Comparison of ENCODE assay signal across 8 cellular contexts in the genomic region with DNA sequence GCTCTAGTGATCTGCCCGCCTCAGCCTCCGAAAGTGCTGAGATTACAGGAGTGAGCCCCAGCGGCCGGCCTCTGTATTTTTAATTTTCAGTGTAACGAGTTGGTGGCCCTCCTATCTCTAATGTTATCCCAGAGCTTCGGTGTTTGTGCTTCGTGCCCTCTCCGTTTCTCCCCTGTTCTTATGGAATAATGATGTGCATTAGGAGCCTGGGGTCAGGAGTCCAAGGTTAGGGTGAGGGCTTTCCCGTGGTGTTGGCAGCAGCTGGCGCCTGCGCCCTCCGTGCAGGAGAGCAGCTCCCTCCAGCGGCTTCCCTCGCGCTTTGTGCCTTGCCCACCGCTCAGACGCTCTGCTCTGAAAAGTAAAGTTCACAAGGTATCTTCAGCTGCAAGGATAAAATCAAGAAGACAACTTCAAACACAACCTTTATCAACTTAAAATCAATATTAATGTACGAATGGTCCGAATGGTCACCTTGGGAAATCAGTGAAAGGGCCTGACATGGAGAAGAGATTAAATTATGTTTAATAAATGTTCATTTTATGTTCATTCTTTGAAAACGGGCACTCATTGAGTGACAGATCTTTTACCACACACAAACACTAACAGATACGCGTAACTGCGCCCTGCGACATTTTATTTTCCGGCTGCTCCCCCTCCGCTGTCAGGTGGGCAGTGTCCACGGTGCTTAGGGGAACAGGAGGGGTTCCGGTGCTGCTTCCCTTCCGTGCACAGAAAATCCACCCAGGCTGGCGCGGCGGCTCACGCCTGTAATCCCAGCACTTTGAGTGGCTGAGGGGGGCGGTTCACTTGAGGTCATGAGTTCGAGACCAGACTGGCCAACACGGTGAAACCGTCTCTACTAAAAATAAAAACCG.
DNase-seq lines count a peak whose midpoint lies in the region; ATAC-seq and TF ChIP-seq lines count a peak whose summit lies in the region.

No MANE protein-coding gene starts in this region.

- H3K36me3 ChIP-seq in gastroesophageal sphincter = no peaks in the 10 kb centered on the region
- H3K36me3 ChIP-seq in trophoblast cell (ENCODE audit: control insufficient read depth in 1 of 2, insufficient read depth in 2 of 2, low read length in 2 of 2) = no peaks in the 10 kb centered on the region
- H3K36me3 ChIP-seq in Karpas-422 (ENCODE audit: insufficient read depth, low read length) = no peaks in the 10 kb centered on the region

- H3K4me3 ChIP-seq in gastroesophageal sphincter (peak overlapping the region in 1 of 2 donors; percentile 59), trophoblast cell (ENCODE audit: low read depth, low read length) (no peak overlapping the region), Karpas-422 (ENCODE audit: low read length) (no peak overlapping the region)

- no peak overlapping the region for H2BK120ac ChIP-seq in trophoblast cell (ENCODE audit: insufficient read depth, low read length, poor library complexity)

- no peak for TF ChIP-seq EP300 in gastroesophageal sphincter (IDR thresholded peaks at IDR 0.05)

- H3K4ac ChIP-seq in trophoblast cell (ENCODE audit: low read depth, low read length) = no peak overlapping the region

- H3K23ac ChIP-seq in trophoblast cell (ENCODE audit: low read length) = no peak overlapping the region

- TF ChIP-seq CTCF in GM12873 (IDR thresholded peaks at IDR 0.05; ENCODE audit: insufficient read depth, low read depth, low read length, missing control alignments) (peak; percentile 72), gastroesophageal sphincter (IDR thresholded peaks at IDR 0.05) (peak in 1 of 4 experiments; percentile 64)

- H2BK12ac ChIP-seq in trophoblast cell (ENCODE audit: low read length) = no peak overlapping the region

- H3K27me3 ChIP-seq in gastroesophageal sphincter (no peaks in the 10 kb centered on the region), trophoblast cell (ENCODE audit: insufficient read depth, low read length) (no peaks in the 10 kb centered on the region), Karpas-422 (ENCODE audit: low read length) (no peaks in the 10 kb centered on the region)

- H4K91ac ChIP-seq in trophoblast cell (ENCODE audit: low read depth, low read length) = no peak overlapping the region

- H2BK5ac ChIP-seq in trophoblast cell (ENCODE audit: low read depth, low read length, poor library complexity) = no peak overlapping the region

- H3K4me2 ChIP-seq in trophoblast cell (ENCODE audit: low read length) (no peak overlapping the region), Karpas-422 (ENCODE audit: low read depth, low read length, poor library complexity, severe bottlenecking) (no peak overlapping the region)

- H3K18ac ChIP-seq in trophoblast cell (ENCODE audit: low read length) = no peak overlapping the region

- H2AFZ ChIP-seq in trophoblast cell (ENCODE audit: insufficient read depth, low read length, poor library complexity) (peak overlapping the region; percentile 9), Karpas-422 (ENCODE audit: low read length) (no peak overlapping the region)

- H3K79me1 ChIP-seq in trophoblast cell (ENCODE audit: low read length) = no peaks in the 10 kb centered on the region

- no peak for TF ChIP-seq POLR2A in gastroesophageal sphincter (IDR thresholded peaks at IDR 0.05)

- no peak overlapping the region for H3K14ac ChIP-seq in trophoblast cell (ENCODE audit: low read length)

- WGBS in gastroesophageal sphincter (ENCODE audit: low coverage in 1 of 2), 2 donors = 22 to 40% methylated on average over 10 to 25 of the region's 38 CpGs
- WGBS in trophoblast cell (ENCODE audit: extremely low coverage, insufficient coverage, insufficient read length) = no CpG with 5 or more reads among the region's 38 CpGs

- no peaks in the 10 kb centered on the region for H3K79me2 ChIP-seq in trophoblast cell (ENCODE audit: control insufficient read depth, insufficient read depth, low read length, poor library complexity)
- no peaks in the 10 kb centered on the region for H3K79me2 ChIP-seq in Karpas-422 (ENCODE audit: low read length)

- ATAC-seq in gastroesophageal sphincter = peak; percentile 46
- ATAC-seq in GM21381 (IDR thresholded peaks at IDR 0.05; ENCODE audit: unreplicated experiment) = no peak

- H3K27ac ChIP-seq in gastroesophageal sphincter (peak overlapping the region in 2 of 4 donors; percentile 32 to 63), trophoblast cell (ENCODE audit: low read depth, low read length) (no peak overlapping the region), Karpas-422 (ENCODE audit: low read length) (no peak overlapping the region)

- H3K9me3 ChIP-seq in gastroesophageal sphincter = no peaks in the 10 kb centered on the region
- H3K9me3 ChIP-seq in trophoblast cell (ENCODE audit: insufficient read depth, low read depth, low read length) = peaks cover 3% of the 10 kb centered on the region
- no peaks in the 10 kb centered on the region for H3K9me3 ChIP-seq in Karpas-422 (ENCODE audit: low read length)

- H3K4me1 ChIP-seq in gastroesophageal sphincter (peaks cover 0 to 11% (median 0%) of the 10 kb centered on the region in 3 donors), trophoblast cell (ENCODE audit: control insufficient read depth in 1 of 2, insufficient read depth in 2 of 2, low read length in 2 of 2) (peaks cover 5% of the 10 kb centered on the region in 2 experiments), Karpas-422 (ENCODE audit: low read length) (no peaks in the 10 kb centered on the region)

- no peak overlapping the region for H4K12ac ChIP-seq in trophoblast cell (ENCODE audit: low read depth, low read length)

- no peaks in the 10 kb centered on the region for H4K20me1 ChIP-seq in Karpas-422 (ENCODE audit: insufficient read depth, low read depth, low read length)

- H2AK5ac ChIP-seq in trophoblast cell (ENCODE audit: low read length) = no peak overlapping the region

- H3K9ac ChIP-seq in trophoblast cell (ENCODE audit: low read length) (no peak overlapping the region), Karpas-422 (ENCODE audit: low read length) (no peak overlapping the region)

- H3K9me2 ChIP-seq in Karpas-422 (replicated peaks; ENCODE audit: insufficient read depth, low read length) = no peaks in the 10 kb centered on the region

- no peak overlapping the region for H4K8ac ChIP-seq in trophoblast cell (ENCODE audit: low read depth, low read length)

- DNase-seq in LoVo (ENCODE audit: low spot score) (peak; percentile 78), trophoblast cell (peak; percentile 60 to 76), Karpas-422 (no peak), NCI-H1048 (lab: John Stamatoyannopoulos, UW) (no peak)
- peak; percentile 24 for DNase-seq in activated T-helper 9 cell treated with anti-CD3 and anti-CD28 coated beads, Interleukin-2, amount 50 U/mL, for 16 hours (ENCODE audit: low read depth)

Comparison
In these comparisons a context has a peak if more than half of its experiments do, and no peak if none do; other contexts are left out.
1. DNase-seq: peak in LoVo (single experiment), activated T-helper 9 cell treated with anti-CD3 and anti-CD28 coated beads, Interleukin-2, amount 50 U/mL, for 16 hours (single experiment) and trophoblast cell (2 of 2); none in Karpas-422 (single experiment) and NCI-H1048 (single experiment).